32 cellular contexts compared by ENCODE assay signal in the genomic region with DNA sequence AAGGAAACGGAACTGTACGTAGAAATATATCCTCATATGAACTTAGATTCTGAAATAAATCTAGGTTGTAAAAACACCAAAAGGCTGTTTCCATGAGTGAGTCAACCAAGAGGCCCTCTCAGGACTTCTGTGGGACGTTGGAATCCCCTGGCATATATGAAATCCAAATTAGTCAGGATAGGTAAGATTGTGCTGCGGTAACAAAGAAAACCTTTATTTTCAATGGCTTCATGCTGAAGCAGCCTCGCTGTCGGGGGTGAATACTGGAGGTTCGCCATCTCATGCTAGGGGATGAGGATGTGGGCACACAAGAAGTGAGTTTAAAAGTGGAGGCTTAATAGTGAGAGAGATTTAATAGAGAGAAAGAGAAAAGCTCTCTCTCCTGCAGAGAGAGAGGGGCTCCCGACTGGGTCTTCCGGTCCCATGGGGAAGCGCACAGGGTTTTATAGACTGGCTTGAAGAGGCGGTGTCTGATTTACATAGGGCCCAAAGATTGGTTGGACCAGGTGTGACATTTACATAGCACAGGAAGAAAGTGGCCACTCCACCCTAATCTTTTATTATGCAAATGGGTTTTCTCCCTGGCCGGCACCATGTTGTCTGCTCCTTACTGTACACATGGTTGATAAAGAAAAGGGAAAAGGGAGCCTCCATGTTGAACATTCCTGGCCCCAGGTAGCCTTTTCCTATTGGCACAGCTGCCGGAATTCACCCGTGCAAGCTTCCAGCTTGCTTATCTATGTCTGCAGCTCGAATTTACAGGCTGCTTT.
"Had no signal": no experiment of that assay in that cellular context is flagged by ENCODE, and none has a peak within 500 bp of the region (broad histone marks: within the 10 kb centered on the region; RNA-seq: fewer than 3 reads in every experiment).

No MANE protein-coding gene starts in this region.

- H3K27ac ChIP-seq: body of pancreas, colonic mucosa, dorsolateral prefrontal cortex, hepatocyte, ovary, right atrium auricular region, suprapubic skin, tibial artery, upper lobe of right lung had no signal

- H3K4me3 Mint-ChIP-seq: activated naive CD8-positive, alpha-beta T cell; immature natural killer cell; mesothelial cell of epicardium; nephron progenitor cell; stimulated activated naive B cell treated with anti-CD40 and anti-IgM and Interleukin-4, amounts not matched to agents 10 μg/mL and 1 μg/mL and 100 μg/mL, for 72 hours; T-helper 2 cell treated with Interferon-gamma antibody and Interleukin-4, amounts not matched to agents 5 μg/mL and 100 μg/mL, for 36 hours had no signal

- ATAC-seq: activated CD4-positive, CD25-positive, alpha-beta regulatory T cell treated with anti-CD3 and anti-CD28 coated beads, Interleukin-2, amount 50 U/mL, for 24 hours; body of pancreas; left colon; stimulated activated naive B cell treated with anti-CD40 and anti-IgM and Interleukin-4, amounts not matched to agents 10 μg/mL and 1 μg/mL and 100 μg/mL, for 72 hours; upper lobe of right lung had no signal

- H3K79me2 ChIP-seq: hepatocyte had no signal

- H3K27me3 ChIP-seq: body of pancreas, colonic mucosa, hepatocyte, ovary, right atrium auricular region, suprapubic skin, upper lobe of right lung had no signal

- H3K4me1 Mint-ChIP-seq: immature natural killer cell; naive B cell; stimulated activated naive B cell treated with anti-CD40 and anti-IgM and Interleukin-4, amounts not matched to agents 10 μg/mL and 1 μg/mL and 100 μg/mL, for 72 hours had no signal

- H2AFZ ChIP-seq: hepatocyte had no signal

- H3K36me3 Mint-ChIP-seq: immature natural killer cell, mesothelial cell of epicardium had no signal

- H3K4me1 ChIP-seq: colonic mucosa, right atrium auricular region, tibial artery, upper lobe of right lung had no signal

- H3K36me3 ChIP-seq: colonic mucosa, ovary, right atrium auricular region, suprapubic skin, tibial artery, upper lobe of right lung had no signal

- H3K4me3 ChIP-seq: body of pancreas, colonic mucosa, dorsolateral prefrontal cortex, hepatocyte, ovary, right atrium auricular region, suprapubic skin, tibial artery, upper lobe of right lung had no signal

- H3K4me2 ChIP-seq: hepatocyte had no signal

- H3K27ac Mint-ChIP-seq: activated naive CD8-positive, alpha-beta T cell; immature natural killer cell; mesothelial cell of epicardium; naive B cell; nephron progenitor cell; stimulated activated naive B cell treated with anti-CD40 and anti-IgM and Interleukin-4, amounts not matched to agents 10 μg/mL and 1 μg/mL and 100 μg/mL, for 72 hours; T-helper 2 cell treated with Interferon-gamma antibody and Interleukin-4, amounts not matched to agents 5 μg/mL and 100 μg/mL, for 36 hours had no signal

- H3K9me3 Mint-ChIP-seq: immature natural killer cell; T-helper 2 cell treated with Interferon-gamma antibody and Interleukin-4, amounts not matched to agents 5 μg/mL and 100 μg/mL, for 36 hours had no signal

- DNase-seq: activated CD4-positive, alpha-beta T cell treated with anti-CD3 and anti-CD28 coated beads for 48 hours; activated CD4-positive, alpha-beta T cell treated with anti-CD3 and anti-CD28 coated beads, Interleukin-2, amount 50 U/mL, for 48 hours; activated CD8-positive, alpha-beta memory T cell treated with anti-CD3 and anti-CD28 coated beads for 24 hours; activated effector memory CD4-positive, alpha-beta T cell treated with Interleukin-2 at 50 U/mL for 16 hours; activated naive CD4-positive, alpha-beta T cell treated with Interleukin-2 at 50 U/mL for 16 hours; aorta; cerebellar nuclear complex; colonic mucosa; dorsolateral prefrontal cortex; effector memory CD4-positive, alpha-beta T cell; glutamatergic neuron; immature natural killer cell; kidney; left colon; mammary epithelial cell; naive B cell; nephron progenitor cell; ovary; stimulated activated CD4-positive, alpha-beta T cell treated with anti-CD3 and anti-CD28 coated beads, Interleukin-15, amount 100 ng/mL, for 24 hours; stimulated activated CD4-positive, alpha-beta T cell treated with anti-CD3 and anti-CD28 coated beads, Interleukin-2, amount 100 ng/mL, for 24 hours; stimulated activated naive B cell treated with anti-CD40 and anti-IgM and Interleukin-4, amounts not matched to agents 10 μg/mL and 1 μg/mL and 100 μg/mL, for 72 hours; tibial artery; upper lobe of right lung had no signal

- FAIRE-seq: frontal cortex, kidney had no signal

- H3K9me3 ChIP-seq: body of pancreas, colonic mucosa, ovary, suprapubic skin, upper lobe of right lung had no signal
